In genomic region chr14:78188882-78189281, GRCh38 we compare ENCODE assay signal across 24 cellular contexts.
"Had no signal": no experiment of that assay in that cellular context is flagged by ENCODE, and none has a peak within 500 bp of the region (broad histone marks: within the 10 kb centered on the region; RNA-seq: fewer than 3 reads in every experiment).

No MANE protein-coding gene starts in this region.

- H3K9me3 Mint-ChIP-seq: stimulated activated effector memory CD8-positive, alpha-beta T cell treated with anti-CD3 and anti-CD28 coated beads, Interleukin-12 subunit alpha, Interleukin-12 subunit beta, amount 100 ng/mL, for 72 hours; stimulated activated naive B cell treated with anti-CD40 and anti-IgM and Interleukin-4, amounts not matched to agents 10 μg/mL and 1 μg/mL and 100 μg/mL, for 72 hours; stimulated activated naive CD8-positive, alpha-beta T cell treated with anti-CD3 and anti-CD28 coated beads, Interleukin-15, amount 100 ng/mL, for 72 hours; stimulated activated naive CD8-positive, alpha-beta T cell treated with anti-CD3 and anti-CD28 coated beads, Interleukin-15, Interleukin-2, amounts not matched to agents 100 ng/mL and 50 ng/mL, for 24 hours; type B pancreatic cell had no signal

- H3K36me3 Mint-ChIP-seq: stimulated activated effector memory CD8-positive, alpha-beta T cell treated with anti-CD3 and anti-CD28 coated beads, Interleukin-12 subunit alpha, Interleukin-12 subunit beta, amount 100 ng/mL, for 72 hours; stimulated activated memory B cell treated with anti-CD40 and anti-IgM and Interleukin-4, amounts not matched to agents 10 μg/mL and 1 μg/mL and 100 μg/mL, for 72 hours; stimulated activated naive B cell treated with anti-CD40 and anti-IgM and Interleukin-4, amounts not matched to agents 10 μg/mL and 1 μg/mL and 100 μg/mL, for 72 hours; type B pancreatic cell had no signal

- H3K27ac Mint-ChIP-seq: stimulated activated effector memory CD8-positive, alpha-beta T cell treated with anti-CD3 and anti-CD28 coated beads, Interleukin-12 subunit alpha, Interleukin-12 subunit beta, amount 100 ng/mL, for 72 hours; stimulated activated memory B cell treated with anti-CD40 and anti-IgM and Interleukin-4, amounts not matched to agents 10 μg/mL and 1 μg/mL and 100 μg/mL, for 72 hours; stimulated activated naive B cell treated with anti-CD40 and anti-IgM and Interleukin-4, amounts not matched to agents 10 μg/mL and 1 μg/mL and 100 μg/mL, for 72 hours; stimulated activated naive CD8-positive, alpha-beta T cell treated with anti-CD3 and anti-CD28 coated beads, Interleukin-15, Interleukin-2, amounts not matched to agents 100 ng/mL and 50 ng/mL, for 24 hours; type B pancreatic cell had no signal

- DNase-seq: stimulated activated CD4-positive, alpha-beta T cell treated with anti-CD3 and anti-CD28 coated beads, Interleukin-2, amount 100 ng/mL, for 48 hours; stimulated activated CD4-positive, alpha-beta T cell treated with anti-CD3 and anti-CD28 coated beads, Interleukin-4, amount 100 ng/mL, for 1 hour; stimulated activated CD4-positive, alpha-beta T cell treated with anti-CD3 and anti-CD28 coated beads, Interleukin-4, amount 100 ng/mL, for 24 hours; stimulated activated CD4-positive, alpha-beta T cell treated with anti-CD3 and anti-CD28 coated beads, Interleukin-4, amount 100 ng/mL, for 4 hours; stimulated activated CD8-positive, alpha-beta memory T cell treated with anti-CD3 and anti-CD28 coated beads, Interleukin-4, amount 100 ng/mL, for 48 hours; stimulated activated naive B cell treated with anti-CD40 and anti-IgM and Interleukin-4, amounts not matched to agents 10 μg/mL and 1 μg/mL and 100 μg/mL, for 72 hours; stimulated activated naive CD4-positive, alpha-beta T cell; stimulated activated naive CD4-positive, alpha-beta T cell treated with Interleukin-2 at 50 U/mL for 16 hours; stimulated activated naive CD8-positive, alpha-beta T cell treated with anti-CD3 and anti-CD28 coated beads, Interleukin-15, amount 100 ng/mL, for 72 hours; stimulated activated naive CD8-positive, alpha-beta T cell treated with anti-CD3 and anti-CD28 coated beads, Interleukin-15, Interleukin-2, amounts not matched to agents 100 U/mL and 50 U/mL, for 24 hours; stomach; substantia nigra; testis; thyroid gland; tibial artery; transverse colon; trophoblast cell; upper lobe of left lung; upper lobe of right lung; uterus had no signal

- H3K27me3 Mint-ChIP-seq: stimulated activated naive CD8-positive, alpha-beta T cell treated with anti-CD3 and anti-CD28 coated beads, Interleukin-15, amount 100 ng/mL, for 72 hours; stimulated activated naive CD8-positive, alpha-beta T cell treated with anti-CD3 and anti-CD28 coated beads, Interleukin-15, Interleukin-2, amounts not matched to agents 100 ng/mL and 50 ng/mL, for 24 hours had no signal

- H3K4me1 Mint-ChIP-seq: stimulated activated effector memory CD8-positive, alpha-beta T cell treated with anti-CD3 and anti-CD28 coated beads, Interleukin-12 subunit alpha, Interleukin-12 subunit beta, amount 100 ng/mL, for 72 hours; stimulated activated memory B cell treated with anti-CD40 and anti-IgM and Interleukin-4, amounts not matched to agents 10 μg/mL and 1 μg/mL and 100 μg/mL, for 72 hours; stimulated activated naive B cell treated with anti-CD40 and anti-IgM and Interleukin-4, amounts not matched to agents 10 μg/mL and 1 μg/mL and 100 μg/mL, for 72 hours; stimulated activated naive CD8-positive, alpha-beta T cell treated with anti-CD3 and anti-CD28 coated beads, Interleukin-15, amount 100 ng/mL, for 72 hours had no signal

- H3K4me3 Mint-ChIP-seq: stimulated activated effector memory CD8-positive, alpha-beta T cell treated with anti-CD3 and anti-CD28 coated beads, Interleukin-12 subunit alpha, Interleukin-12 subunit beta, amount 100 ng/mL, for 72 hours; stimulated activated memory B cell treated with anti-CD40 and anti-IgM and Interleukin-4, amounts not matched to agents 10 μg/mL and 1 μg/mL and 100 μg/mL, for 72 hours; stimulated activated naive B cell treated with anti-CD40 and anti-IgM and Interleukin-4, amounts not matched to agents 10 μg/mL and 1 μg/mL and 100 μg/mL, for 72 hours; stimulated activated naive CD8-positive, alpha-beta T cell treated with anti-CD3 and anti-CD28 coated beads, Interleukin-15, amount 100 ng/mL, for 72 hours; stimulated activated naive CD8-positive, alpha-beta T cell treated with anti-CD3 and anti-CD28 coated beads, Interleukin-15, Interleukin-2, amounts not matched to agents 100 ng/mL and 50 ng/mL, for 24 hours; type B pancreatic cell had no signal
